In genomic region chr3:159835126-159835525, GRCh38 we compare ENCODE assay signal across 8 cellular contexts. TPM values are rescaled to one million over a fixed set of nuclear protein-coding genes. Genes with fewer than 3 reads are reported as not detected.
"Had no signal": no experiment of that assay in that cellular context is flagged by ENCODE, and none has a peak within 500 bp of the region (broad histone marks: within the 10 kb centered on the region; RNA-seq: fewer than 3 reads in every experiment).

No MANE protein-coding gene starts in this region.

- H3K4me3 ChIP-seq: GM23338 had no signal

- ATAC-seq: GM23338 had no signal

- H3K4me2 ChIP-seq: GM23338, KMS-11 had no signal

- H2AFZ ChIP-seq: GM23338 had no signal

- H3K27ac ChIP-seq: KMS-11 had no signal

- H3K9ac ChIP-seq: KMS-11 had no signal

- DNase-seq: H9, HCEC 1CT, Karpas-422, KBM-7 had no signal

RNA-seq across cellular contexts. Expression of gene SCHIP1, which starts 4.5 kb away (rescaled TPM):
- total RNA-seq: HT-29 had no signal
- polyA plus RNA-seq: IgD-negative memory B cell had no signal
